16 cellular contexts compared by ENCODE assay signal in genomic region chr22:40226620-40227019, GRCh38.
"Had no signal": no experiment of that assay in that cellular context is flagged by ENCODE, and none has a peak within 500 bp of the region (broad histone marks: within the 10 kb centered on the region; RNA-seq: fewer than 3 reads in every experiment).

No MANE protein-coding gene starts in this region.

- H3K9me3 Mint-ChIP-seq: activated CD4-positive, alpha-beta T cell treated with anti-CD3 and anti-CD28 coated beads, Interleukin-2, amount 10 ng/mL, durations not matched to agents 24 days and 14 days had no signal

- H3K4me3 Mint-ChIP-seq: activated CD4-positive, alpha-beta T cell treated with anti-CD3 and anti-CD28 coated beads, Interleukin-2, amount 10 ng/mL, durations not matched to agents 24 days and 14 days had no signal

- DNase-seq: activated CD4-positive, alpha-beta T cell treated with anti-CD3 and anti-CD28 coated beads, Interleukin-2, amount 10 ng/mL, durations not matched to agents 24 days and 14 days; activated CD4-positive, CD25-positive, alpha-beta regulatory T cell; activated CD8-positive, alpha-beta memory T cell treated with anti-CD3 and anti-CD28 coated beads for 24 hours; activated naive CD4-positive, alpha-beta T cell; dorsolateral prefrontal cortex; nucleus accumbens; right cardiac atrium; stimulated activated CD4-positive, alpha-beta T cell treated with anti-CD3 and anti-CD28 coated beads, Interleukin-15, amount 100 ng/mL, for 24 hours; stimulated activated CD4-positive, alpha-beta T cell treated with anti-CD3 and anti-CD28 coated beads, Interleukin-4, amount 100 ng/mL, for 1 hour; stimulated activated naive CD4-positive, alpha-beta T cell; substantia nigra had no signal

- H3K27me3 ChIP-seq: cardiac muscle cell, dorsolateral prefrontal cortex, gastroesophageal sphincter, tibial nerve had no signal

- H3K9me3 ChIP-seq: gastroesophageal sphincter, tibial nerve had no signal

- H3K27me3 Mint-ChIP-seq: activated CD4-positive, alpha-beta T cell treated with anti-CD3 and anti-CD28 coated beads, Interleukin-2, amount 10 ng/mL, durations not matched to agents 24 days and 14 days had no signal

- H3K27ac ChIP-seq: cardiac muscle cell, dorsolateral prefrontal cortex, gastroesophageal sphincter, skin epidermis, tibial nerve had no signal

- H3K36me3 ChIP-seq: cardiac muscle cell had no signal

- ATAC-seq: gastroesophageal sphincter, left lobe of liver, right cardiac atrium had no signal

- H3K27ac Mint-ChIP-seq: activated CD4-positive, alpha-beta T cell treated with anti-CD3 and anti-CD28 coated beads, Interleukin-2, amount 10 ng/mL, durations not matched to agents 24 days and 14 days had no signal

- H3K4me3 ChIP-seq: cardiac muscle cell, dorsolateral prefrontal cortex, gastroesophageal sphincter, skin epidermis, tibial nerve had no signal
